1 cellular context compared by ENCODE assay signal in genomic region chr7:139230774-139231512, GRCh38.
TF ChIP-seq lines count a peak whose summit lies in the region.

Gene UBN2, plus strand, starts transcription at chr7:139231237. Its CDS starts 248 bp downstream, at chr7:139231485.

TF ChIP-seq in HepG2, 621 proteins besides CTCF, POLR2A, EP300 and RAD21 (continued from another document and continues in another):
- TF ChIP-seq ZNF691 (CRISPR knock-in tag; IDR thresholded peaks at IDR 0.05; ENCODE audit: borderline replicate concordance, low read depth) (peak; percentile 42; the same call in 1 of the 2 replicates), MEIS2 (CRISPR knock-in tag; IDR thresholded peaks at IDR 0.05) (peak; percentile 34; the same call in 1 of the 2 replicates), ZMYM2 (CRISPR knock-in tag; IDR thresholded peaks at IDR 0.05) (no peak), NFYC (CRISPR knock-in tag; IDR thresholded peaks at IDR 0.05) (peak; percentile 36; the same call in 1 of the 2 replicates), HMG20A (CRISPR knock-in tag; IDR thresholded peaks at IDR 0.05; ENCODE audit: borderline replicate concordance) (no peak), MTA3 (CRISPR knock-in tag; IDR thresholded peaks at IDR 0.05) (no peak), TARDBP (CRISPR knock-in tag; IDR thresholded peaks at IDR 0.05) (peak; percentile 66; the same call in 1 of the 2 replicates), RBFOX2 (IDR thresholded peaks at IDR 0.05; ENCODE audit: low read depth, low read length) (peak; percentile 92), NFE2L1 (CRISPR knock-in tag; IDR thresholded peaks at IDR 0.05; ENCODE audit: borderline replicate concordance) (no peak), TFDP2 (CRISPR knock-in tag; IDR thresholded peaks at IDR 0.05) (no peak), POLR2AphosphoS5 (IDR thresholded peaks at IDR 0.05; ENCODE audit: low read depth, low read length) (peak; percentile 89), REL (CRISPR knock-in tag; conservative IDR thresholded peaks at IDR 0.05) (no peak), IKZF1 (IDR thresholded peaks at IDR 0.05) (no peak), FOSL2 (CRISPR knock-in tag; IDR thresholded peaks at IDR 0.05) (no peak; the same call in 1 of the 2 replicates), ATF7 (IDR thresholded peaks at IDR 0.05) (no peak), ATF7 (CRISPR knock-in tag; IDR thresholded peaks at IDR 0.05) (no peak), ATF2 (CRISPR knock-in tag; IDR thresholded peaks at IDR 0.05) (no peak; the same call in 1 of the 2 replicates), KMT2B (CRISPR knock-in tag; IDR thresholded peaks at IDR 0.05) (peak; percentile 88), NFIB (CRISPR knock-in tag; IDR thresholded peaks at IDR 0.05; ENCODE audit: borderline replicate concordance) (no peak), HNRNPK (IDR thresholded peaks at IDR 0.05; ENCODE audit: low read depth, low read length, poor library complexity, severe bottlenecking) (no peak), DR1 (CRISPR knock-in tag; IDR thresholded peaks at IDR 0.05) (peak; percentile 97), AKAP8 (CRISPR knock-in tag; IDR thresholded peaks at IDR 0.05) (no peak), RBM22 (optimal IDR thresholded peaks at IDR 0.05; ENCODE audit: low read length) (no peak), DNMT3B (CRISPR knock-in tag; conservative IDR thresholded peaks at IDR 0.05) (peak; percentile 91), CREB3 (CRISPR knock-in tag; IDR thresholded peaks at IDR 0.05) (peak; percentile 31; the same call in 1 of the 2 replicates), RARA (CRISPR knock-in tag; IDR thresholded peaks at IDR 0.05) (peak; percentile 30; the same call in 1 of the 2 replicates), KLF13 (CRISPR knock-in tag; IDR thresholded peaks at IDR 0.05) (no peak), GATA4 (IDR thresholded peaks at IDR 0.05; ENCODE audit: borderline replicate concordance, low read depth) (peak; percentile 46; the same call in 1 of the 2 replicates), TFE3 (CRISPR knock-in tag; IDR thresholded peaks at IDR 0.05) (peak; percentile 48; the same call in 1 of the 2 replicates), MATR3 (CRISPR knock-in tag; IDR thresholded peaks at IDR 0.05) (no peak), ATF6 (CRISPR knock-in tag; conservative IDR thresholded peaks at IDR 0.05) (no peak), SNAPC5 (CRISPR knock-in tag; IDR thresholded peaks at IDR 0.05; ENCODE audit: borderline replicate concordance) (peak; percentile 74; the same call in 1 of the 2 replicates), EZH2 (conservative IDR thresholded peaks at IDR 0.05; ENCODE audit: low read depth, low read length) (no peak), HDAC2 (CRISPR knock-in tag; IDR thresholded peaks at IDR 0.05) (peak; percentile 55; the same call in 1 of the 2 replicates), GTF3A (CRISPR knock-in tag; conservative IDR thresholded peaks at IDR 0.05) (no peak), RERE (CRISPR knock-in tag; IDR thresholded peaks at IDR 0.05; ENCODE audit: low read depth) (0 out of 2 replicates have a peak, but pooled peaks have one; percentile 9), ZBTB4 (CRISPR knock-in tag; IDR thresholded peaks at IDR 0.05; ENCODE audit: borderline replicate concordance) (peak; percentile 43; the same call in 1 of the 2 replicates), MIER2 (CRISPR knock-in tag; IDR thresholded peaks at IDR 0.05) (no peak), MLXIP (CRISPR knock-in tag; IDR thresholded peaks at IDR 0.05; ENCODE audit: borderline replicate concordance) (no peak), MAZ (IDR thresholded peaks at IDR 0.05; ENCODE audit: borderline replicate concordance, low read depth, low read length) (no peak), MAZ (CRISPR knock-in tag; IDR thresholded peaks at IDR 0.05; ENCODE audit: low read depth) (no peak; the same call in 1 of the 2 replicates), GABPB1 (CRISPR knock-in tag; IDR thresholded peaks at IDR 0.05) (peak; percentile 97), TGIF2 (CRISPR knock-in tag; IDR thresholded peaks at IDR 0.05) (peak; percentile 61; the same call in 1 of the 2 replicates), ISL2 (CRISPR knock-in tag; IDR thresholded peaks at IDR 0.05) (peak; percentile 64; the same call in 1 of the 2 replicates)
